In the genomic region with DNA sequence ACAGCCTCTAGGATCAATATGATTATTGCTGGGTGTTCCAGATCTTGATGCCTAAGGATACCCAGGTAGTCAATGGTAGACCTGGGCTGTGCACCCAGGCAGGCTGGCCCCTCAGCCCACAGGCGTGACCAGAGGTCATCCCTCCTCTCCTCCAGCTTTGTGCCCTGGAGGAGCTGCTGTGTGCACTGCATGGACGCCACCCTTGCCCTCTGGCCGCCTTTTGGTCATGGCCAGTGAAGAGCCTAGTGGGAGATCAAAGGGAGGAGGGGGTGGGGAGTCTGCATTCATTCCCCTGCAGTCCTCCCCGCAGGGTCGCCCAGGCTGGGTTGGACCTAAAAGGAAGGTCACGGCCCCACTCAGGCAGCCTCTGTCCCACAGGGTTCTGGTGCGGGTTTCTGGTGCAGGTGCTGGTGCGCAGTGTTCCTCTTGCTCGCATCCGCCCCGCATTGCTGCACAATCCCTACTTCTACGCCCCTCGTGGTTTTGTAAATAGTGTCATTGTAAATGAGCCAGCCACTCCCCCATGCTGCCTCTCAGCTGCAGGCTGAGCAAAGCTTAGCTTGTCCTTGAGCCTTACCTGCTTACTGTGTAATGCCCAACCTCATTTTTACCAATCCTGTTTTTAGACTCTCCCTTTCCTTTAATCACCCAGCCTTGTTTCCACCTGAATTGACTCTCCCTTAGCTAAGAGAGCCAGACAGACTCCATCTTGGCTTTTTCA, we compare ENCODE assay signal across 1 cellular context.
TF ChIP-seq lines count a peak whose summit lies in the region.

No MANE protein-coding gene starts in this region.

TF ChIP-seq in HepG2, 621 proteins besides CTCF, POLR2A, EP300 and RAD21 (continued from another document and continues in another):
- TF ChIP-seq NFE2L1 (CRISPR knock-in tag; IDR thresholded peaks at IDR 0.05; ENCODE audit: borderline replicate concordance) (no peak), HNRNPK (IDR thresholded peaks at IDR 0.05; ENCODE audit: low read depth, low read length, poor library complexity, severe bottlenecking) (no peak), TOE1 (CRISPR knock-in tag; IDR thresholded peaks at IDR 0.05) (peak; percentile 83), TEAD3 (CRISPR knock-in tag; optimal IDR thresholded peaks at IDR 0.05; ENCODE audit: borderline replicate concordance) (peak; percentile 92), NCOA2 (CRISPR knock-in tag; IDR thresholded peaks at IDR 0.05) (peak; percentile 92), CCAR2 (optimal IDR thresholded peaks at IDR 0.05; ENCODE audit: low read depth, low read length) (peak; percentile 80), U2AF1 (optimal IDR thresholded peaks at IDR 0.05; ENCODE audit: low read depth, low read length) (peak; percentile 42), POLR2AphosphoS2 (IDR thresholded peaks at IDR 0.05; ENCODE audit: low read depth, low read length) (no peak), RARG (CRISPR knock-in tag; IDR thresholded peaks at IDR 0.05; ENCODE audit: low read depth) (0 out of 2 replicates have a peak, but pooled peaks have one; percentile 88), ZNF331 (CRISPR knock-in tag; IDR thresholded peaks at IDR 0.05) (peak; percentile 95), SMAD3 (CRISPR knock-in tag; IDR thresholded peaks at IDR 0.05) (peak; percentile 84; the same call in 1 of the 2 replicates), ZNF30 (CRISPR knock-in tag; IDR thresholded peaks at IDR 0.05) (no peak), PAF1 (CRISPR knock-in tag; IDR thresholded peaks at IDR 0.05) (no peak), ZFP36 (IDR thresholded peaks at IDR 0.05; ENCODE audit: borderline replicate concordance, low read depth, low read length, partially characterized antibody) (peak; percentile 42), FOXO1 (CRISPR knock-in tag; IDR thresholded peaks at IDR 0.05) (peak; percentile 95), ZNF547 (CRISPR knock-in tag; IDR thresholded peaks at IDR 0.05) (peak; percentile 97), ZKSCAN5 (CRISPR knock-in tag; IDR thresholded peaks at IDR 0.05) (peak; percentile 6; the same call in 1 of the 2 replicates), NR2C2 (CRISPR knock-in tag; IDR thresholded peaks at IDR 0.05; ENCODE audit: borderline replicate concordance) (peak; percentile 91), ZNF557 (CRISPR knock-in tag; IDR thresholded peaks at IDR 0.05) (peak; percentile 92), NBN (conservative IDR thresholded peaks at IDR 0.05) (no peak), ZNF326 (CRISPR knock-in tag; IDR thresholded peaks at IDR 0.05; ENCODE audit: borderline replicate concordance) (no peak; the same call in 1 of the 2 replicates), ZNF274 (CRISPR knock-in tag; IDR thresholded peaks at IDR 0.05) (peak; percentile 47), PRDM15 (CRISPR knock-in tag; IDR thresholded peaks at IDR 0.05) (peak; percentile 94), POLR2G (IDR thresholded peaks at IDR 0.05; ENCODE audit: low read depth, low read length) (peak; percentile 88), CHD4 (IDR thresholded peaks at IDR 0.05; ENCODE audit: borderline replicate concordance, low read length) (0 out of 2 replicates have a peak, but pooled peaks have one; percentile 28), SIN3A (IDR thresholded peaks at IDR 0.05; ENCODE audit: borderline replicate concordance, low read depth, low read length) (peak; percentile 96), RBM39 (IDR thresholded peaks at IDR 0.05; ENCODE audit: low read depth, low read length, poor library complexity, severe bottlenecking) (peak; percentile 97), MTA3 (CRISPR knock-in tag; IDR thresholded peaks at IDR 0.05) (no peak), GMEB1 (CRISPR knock-in tag; IDR thresholded peaks at IDR 0.05; ENCODE audit: borderline replicate concordance) (peak; percentile 85), RXRA (CRISPR knock-in tag; IDR thresholded peaks at IDR 0.05) (peak; percentile 99), ZNF275 (CRISPR knock-in tag; IDR thresholded peaks at IDR 0.05; ENCODE audit: borderline replicate concordance) (peak; percentile 97), ZFP62 (CRISPR knock-in tag; IDR thresholded peaks at IDR 0.05) (no peak), ZSCAN22 (CRISPR knock-in tag; IDR thresholded peaks at IDR 0.05) (peak; percentile 82), ZNF891 (CRISPR knock-in tag; IDR thresholded peaks at IDR 0.05) (peak; percentile 80; the same call in 1 of the 2 replicates), SAFB2 (CRISPR knock-in tag; IDR thresholded peaks at IDR 0.05; ENCODE audit: borderline replicate concordance, low read depth) (no peak), MBD4 (IDR thresholded peaks at IDR 0.05; ENCODE audit: borderline replicate concordance, low read length) (no peak), MEIS1 (CRISPR knock-in tag; IDR thresholded peaks at IDR 0.05; ENCODE audit: borderline replicate concordance) (peak; percentile 99)
- TF ChIP-seq, protein P1, sequence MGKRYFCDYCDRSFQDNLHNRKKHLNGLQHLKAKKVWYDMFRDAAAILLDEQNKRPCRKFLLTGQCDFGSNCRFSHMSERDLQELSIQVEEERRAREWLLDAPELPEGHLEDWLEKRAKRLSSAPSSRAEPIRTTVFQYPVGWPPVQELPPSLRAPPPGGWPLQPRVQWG (CRISPR knock-in tag; IDR thresholded peaks at IDR 0.05; ENCODE audit: borderline replicate concordance, low read depth), result no peak
- TF ChIP-seq, protein P2, sequence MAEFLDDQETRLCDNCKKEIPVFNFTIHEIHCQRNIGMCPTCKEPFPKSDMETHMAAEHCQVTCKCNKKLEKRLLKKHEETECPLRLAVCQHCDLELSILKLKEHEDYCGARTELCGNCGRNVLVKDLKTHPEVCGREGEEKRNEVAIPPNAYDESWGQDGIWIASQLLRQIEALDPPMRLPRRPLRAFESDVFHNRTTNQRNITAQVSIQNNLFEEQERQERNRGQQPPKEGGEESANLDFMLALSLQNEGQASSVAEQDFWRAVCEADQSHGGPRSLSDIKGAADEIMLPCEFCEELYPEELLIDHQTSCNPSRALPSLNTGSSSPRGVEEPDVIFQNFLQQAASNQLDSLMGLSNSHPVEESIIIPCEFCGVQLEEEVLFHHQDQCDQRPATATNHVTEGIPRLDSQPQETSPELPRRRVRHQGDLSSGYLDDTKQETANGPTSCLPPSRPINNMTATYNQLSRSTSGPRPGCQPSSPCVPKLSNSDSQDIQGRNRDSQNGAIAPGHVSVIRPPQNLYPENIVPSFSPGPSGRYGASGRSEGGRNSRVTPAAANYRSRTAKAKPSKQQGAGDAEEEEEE (CRISPR knock-in tag; IDR thresholded peaks at IDR 0.05; ENCODE audit: borderline replicate concordance), result 0 out of 2 replicates have a peak, but pooled peaks have one; percentile 98
- TF ChIP-seq, protein P3, sequence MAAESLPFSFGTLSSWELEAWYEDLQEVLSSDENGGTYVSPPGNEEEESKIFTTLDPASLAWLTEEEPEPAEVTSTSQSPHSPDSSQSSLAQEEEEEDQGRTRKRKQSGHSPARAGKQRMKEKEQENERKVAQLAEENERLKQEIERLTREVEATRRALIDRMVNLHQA (CRISPR knock-in tag; IDR thresholded peaks at IDR 0.05), result no peak; the same call in 1 of the 2 replicates
- TF ChIP-seq, protein P4, sequence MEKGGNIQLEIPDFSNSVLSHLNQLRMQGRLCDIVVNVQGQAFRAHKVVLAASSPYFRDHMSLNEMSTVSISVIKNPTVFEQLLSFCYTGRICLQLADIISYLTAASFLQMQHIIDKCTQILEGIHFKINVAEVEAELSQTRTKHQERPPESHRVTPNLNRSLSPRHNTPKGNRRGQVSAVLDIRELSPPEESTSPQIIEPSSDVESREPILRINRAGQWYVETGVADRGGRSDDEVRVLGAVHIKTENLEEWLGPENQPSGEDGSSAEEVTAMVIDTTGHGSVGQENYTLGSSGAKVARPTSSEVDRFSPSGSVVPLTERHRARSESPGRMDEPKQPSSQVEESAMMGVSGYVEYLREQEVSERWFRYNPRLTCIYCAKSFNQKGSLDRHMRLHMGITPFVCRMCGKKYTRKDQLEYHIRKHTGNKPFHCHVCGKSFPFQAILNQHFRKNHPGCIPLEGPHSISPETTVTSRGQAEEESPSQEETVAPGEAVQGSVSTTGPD (CRISPR knock-in tag; IDR thresholded peaks at IDR 0.05), result peak; percentile 98
- TF ChIP-seq, protein P5, sequence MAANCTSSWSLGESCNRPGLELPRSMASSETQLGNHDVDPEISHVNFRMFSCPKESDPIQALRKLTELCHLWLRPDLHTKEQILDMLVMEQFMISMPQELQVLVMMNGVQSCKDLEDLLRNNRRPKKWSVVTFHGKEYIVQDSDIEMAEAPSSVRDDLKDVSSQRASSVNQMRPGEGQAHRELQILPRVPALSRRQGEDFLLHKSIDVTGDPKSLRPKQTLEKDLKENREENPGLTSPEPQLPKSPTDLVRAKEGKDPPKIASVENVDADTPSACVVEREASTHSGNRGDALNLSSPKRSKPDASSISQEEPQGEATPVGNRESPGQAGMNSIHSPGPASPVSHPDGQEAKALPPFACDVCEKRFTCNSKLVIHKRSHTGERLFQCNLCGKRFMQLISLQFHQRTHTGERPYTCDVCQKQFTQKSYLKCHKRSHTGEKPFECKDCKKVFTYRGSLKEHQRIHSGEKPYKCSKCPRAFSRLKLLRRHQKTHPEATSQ (CRISPR knock-in tag; IDR thresholded peaks at IDR 0.05; ENCODE audit: borderline replicate concordance), result peak; percentile 96
- TF ChIP-seq, protein P6, sequence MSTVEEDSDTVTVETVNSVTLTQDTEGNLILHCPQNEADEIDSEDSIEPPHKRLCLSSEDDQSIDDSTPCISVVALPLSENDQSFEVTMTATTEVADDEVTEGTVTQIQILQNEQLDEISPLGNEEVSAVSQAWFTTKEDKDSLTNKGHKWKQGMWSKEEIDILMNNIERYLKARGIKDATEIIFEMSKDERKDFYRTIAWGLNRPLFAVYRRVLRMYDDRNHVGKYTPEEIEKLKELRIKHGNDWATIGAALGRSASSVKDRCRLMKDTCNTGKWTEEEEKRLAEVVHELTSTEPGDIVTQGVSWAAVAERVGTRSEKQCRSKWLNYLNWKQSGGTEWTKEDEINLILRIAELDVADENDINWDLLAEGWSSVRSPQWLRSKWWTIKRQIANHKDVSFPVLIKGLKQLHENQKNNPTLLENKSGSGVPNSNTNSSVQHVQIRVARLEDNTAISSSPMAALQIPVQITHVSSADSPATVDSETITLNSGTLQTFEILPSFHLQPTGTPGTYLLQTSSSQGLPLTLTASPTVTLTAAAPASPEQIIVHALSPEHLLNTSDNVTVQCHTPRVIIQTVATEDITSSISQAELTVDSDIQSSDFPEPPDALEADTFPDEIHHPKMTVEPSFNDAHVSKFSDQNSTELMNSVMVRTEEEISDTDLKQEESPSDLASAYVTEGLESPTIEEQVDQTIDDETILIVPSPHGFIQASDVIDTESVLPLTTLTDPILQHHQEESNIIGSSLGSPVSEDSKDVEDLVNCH (CRISPR knock-in tag; IDR thresholded peaks at IDR 0.05), result peak; percentile 72; the same call in 1 of the 2 replicates
- TF ChIP-seq, protein P7, sequence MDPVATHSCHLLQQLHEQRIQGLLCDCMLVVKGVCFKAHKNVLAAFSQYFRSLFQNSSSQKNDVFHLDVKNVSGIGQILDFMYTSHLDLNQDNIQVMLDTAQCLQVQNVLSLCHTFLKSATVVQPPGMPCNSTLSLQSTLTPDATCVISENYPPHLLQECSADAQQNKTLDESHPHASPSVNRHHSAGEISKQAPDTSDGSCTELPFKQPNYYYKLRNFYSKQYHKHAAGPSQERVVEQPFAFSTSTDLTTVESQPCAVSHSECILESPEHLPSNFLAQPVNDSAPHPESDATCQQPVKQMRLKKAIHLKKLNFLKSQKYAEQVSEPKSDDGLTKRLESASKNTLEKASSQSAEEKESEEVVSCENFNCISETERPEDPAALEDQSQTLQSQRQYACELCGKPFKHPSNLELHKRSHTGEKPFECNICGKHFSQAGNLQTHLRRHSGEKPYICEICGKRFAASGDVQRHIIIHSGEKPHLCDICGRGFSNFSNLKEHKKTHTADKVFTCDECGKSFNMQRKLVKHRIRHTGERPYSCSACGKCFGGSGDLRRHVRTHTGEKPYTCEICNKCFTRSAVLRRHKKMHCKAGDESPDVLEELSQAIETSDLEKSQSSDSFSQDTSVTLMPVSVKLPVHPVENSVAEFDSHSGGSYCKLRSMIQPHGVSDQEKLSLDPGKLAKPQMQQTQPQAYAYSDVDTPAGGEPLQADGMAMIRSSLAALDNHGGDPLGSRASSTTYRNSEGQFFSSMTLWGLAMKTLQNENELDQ (CRISPR knock-in tag; IDR thresholded peaks at IDR 0.05; ENCODE audit: borderline replicate concordance), result no peak
